Comparison of ENCODE assay signal across 8 cellular contexts in genomic region chr16:23504453-23505179, GRCh38. TPM values are rescaled to one million over a fixed set of nuclear protein-coding genes. Genes with fewer than 3 reads are reported as not detected.
A peak's percentile ranks its signal among the peaks of the same experiment; 100 is the strongest.
DNase-seq lines count a peak whose midpoint lies in the region; ATAC-seq and TF ChIP-seq lines count a peak whose summit lies in the region.

No MANE protein-coding gene starts in this region.

- no peak overlapping the region for H3K4me3 Mint-ChIP-seq in osteocyte (ENCODE audit: unreplicated experiment)

- TF ChIP-seq CTCF in GM12875 (IDR thresholded peaks at IDR 0.05; ENCODE audit: borderline replicate concordance, insufficient read depth, low read depth, low read length) (peak; percentile 12; the same call in 1 of the 2 replicates), osteocyte (IDR thresholded peaks at IDR 0.05) (no peak), tibial nerve (IDR thresholded peaks at IDR 0.05) (no peak)

- 36 to 37% methylated on average over 13 of the region's 13 CpGs for WGBS in esophagus, 2 donors
- WGBS in tibial nerve, 2 donors, result 33 to 35% methylated on average over 13 of the region's 13 CpGs

- H3K27ac Mint-ChIP-seq in osteocyte (ENCODE audit: unreplicated experiment), result peak overlapping the region; percentile 87

- H3K4me1 Mint-ChIP-seq in osteocyte (ENCODE audit: unreplicated experiment), result peaks cover 44% of the 10 kb centered on the region

- peaks cover 3% of the 10 kb centered on the region for H3K36me3 Mint-ChIP-seq in osteocyte (ENCODE audit: unreplicated experiment)

- H3K36me3 ChIP-seq in esophagus (ENCODE audit: control insufficient read depth in 2 of 2, insufficient read depth in 2 of 2, low read length in 1 of 2) (peaks cover 0 to 2% of the 10 kb centered on the region in 2 donors), tibial nerve (peaks cover 0 to 8% (median 0%) of the 10 kb centered on the region in 3 donors)

- peak overlapping the region; percentile 14 for H3K4me3 ChIP-seq in GM12875 (ENCODE audit: low read depth, low read length)
- no peak overlapping the region for H3K4me3 ChIP-seq in esophagus (ENCODE audit: low read depth in 1 of 2, low read length in 2 of 2)
- H3K4me3 ChIP-seq in tibial nerve, result no peak overlapping the region

- H3K9me3 Mint-ChIP-seq in osteocyte (ENCODE audit: unreplicated experiment), result no peaks in the 10 kb centered on the region

- H3K27ac ChIP-seq in esophagus (ENCODE audit: low read depth in 2 of 2, low read length in 1 of 2) (peak overlapping the region; percentile 81 to 94), tibial nerve (peak overlapping the region in 3 of 4 donors; percentile 22 to 72 (median 71))

- DNase-seq in NCI-H69 (lab: John Stamatoyannopoulos, UW) (peak; percentile 91), osteocyte (ENCODE audit: extremely low spot score, unreplicated experiment) (no peak), tibial nerve (ENCODE audit: low spot score in 2 of 2) (peak in 1 of 2 donors; percentile 50), OCI-M2 (lab: John Stamatoyannopoulos, UW; ENCODE audit: unreplicated experiment) (no peak)
- peak; percentile 87 for DNase-seq in activated CD8-positive, alpha-beta memory T cell treated with anti-CD3 and anti-CD28 coated beads, Interleukin-2, amount 50 U/mL, for 48 hours

- H3K27me3 ChIP-seq in esophagus (ENCODE audit: control insufficient read depth in 1 of 2, insufficient read depth in 2 of 2, low read length in 2 of 2), result no peaks in the 10 kb centered on the region
- no peaks in the 10 kb centered on the region for H3K27me3 ChIP-seq in tibial nerve

- H3K27me3 Mint-ChIP-seq in osteocyte (ENCODE audit: unreplicated experiment), result no peaks in the 10 kb centered on the region

- TF ChIP-seq EP300 in tibial nerve (IDR thresholded peaks at IDR 0.05), result peak in 1 of 2 donors; percentile 26

- H3K4me1 ChIP-seq in esophagus (ENCODE audit: control insufficient read depth in 2 of 2, insufficient read depth in 2 of 2, low read length in 1 of 2), result peaks cover 3 to 28% of the 10 kb centered on the region in 2 donors
- peaks cover 0 to 60% (median 34%) of the 10 kb centered on the region in 4 donors for H3K4me1 ChIP-seq in tibial nerve

- no peak for TF ChIP-seq POLR2A in tibial nerve (IDR thresholded peaks at IDR 0.05)

- peak; percentile 59 for ATAC-seq in HG02623 (IDR thresholded peaks at IDR 0.05; ENCODE audit: unreplicated experiment)

- H3K9me3 ChIP-seq in esophagus (ENCODE audit: control insufficient read depth in 2 of 2, insufficient read depth in 1 of 2, low read depth in 1 of 2, low read length in 1 of 2), result no peaks in the 10 kb centered on the region
- H3K9me3 ChIP-seq in tibial nerve, result no peaks in the 10 kb centered on the region

RNA-seq across cellular contexts. Expression of gene GGA2, which starts 5.7 kb away (rescaled TPM):
- polyA plus RNA-seq in esophagus, result 10 to 100 TPM; 12.6 to 15.9 TPM
- 59.7 and 64.6 TPM in 2 replicates for total RNA-seq in osteocyte
- 10 to 100 TPM; 29.9 to 40.6 (median 36.8) TPM for total RNA-seq in tibial nerve

RNA-seq across cellular contexts. Expression of gene COG7, which starts 51.6 kb away (rescaled TPM):
- polyA plus RNA-seq in esophagus, result 10 to 100 TPM; 14.2 to 21.2 TPM
- total RNA-seq in osteocyte (25.4 and 26.1 TPM in 2 replicates), tibial nerve (10 to 100 TPM; 21.6 to 35.7 (median 24.8) TPM)

RNA-seq across cellular contexts. Expression of gene EARS2, which starts 52.5 kb away (rescaled TPM):
- 10 to 100 TPM; 12.1 to 12.8 TPM for polyA plus RNA-seq in esophagus
- total RNA-seq in osteocyte (18.7 and 21.1 TPM in 2 replicates), tibial nerve (10 to 100 TPM; 42.2 to 70.7 (median 57.1) TPM)

RNA-seq across cellular contexts. Expression of gene UBFD1, which starts 52.9 kb away (rescaled TPM):
- polyA plus RNA-seq in esophagus, result 1 to 10 TPM; 3.8 to 7.5 TPM
- 92.1 and 100 TPM in 2 replicates for total RNA-seq in osteocyte
- total RNA-seq in tibial nerve, result 100 to 1,000 TPM in 1 of 4 donors, 10 to 100 TPM in 3; 70.5 to 110 (median 76.5) TPM

Comparison
In these comparisons a context has a peak if more than half of its experiments do, and no peak if none do; other contexts are left out.
1. DNase-seq: peak in NCI-H69 (single experiment) and activated CD8-positive, alpha-beta memory T cell treated with anti-CD3 and anti-CD28 coated beads, Interleukin-2, amount 50 U/mL, for 48 hours (single experiment); none in osteocyte (single experiment) and OCI-M2 (single experiment).